In genomic region chr17:18857864-18858566, GRCh38 we compare ENCODE assay signal across 8 cellular contexts. TPM values are rescaled to one million over a fixed set of nuclear protein-coding genes. Genes with fewer than 3 reads are reported as not detected.
A peak's percentile ranks its signal among the peaks of the same experiment; 100 is the strongest.
DNase-seq lines count a peak whose midpoint lies in the region; ATAC-seq and TF ChIP-seq lines count a peak whose summit lies in the region.

TSS of gene PRPSAP2 (plus strand) at chr17:18858131. CDS start at chr17:18865834, 7,703 bp downstream.

- intact Hi-C loops in naive thymus-derived CD4-positive, alpha-beta T cell (cut with micrococcal nuclease) = loop anchor here (1.0 to 10.0 kb wide), 15 partner anchors 43 to 1263 kb away; partner anchors contain the start of genes MAPK7 (in 2 of the 2), ALDH3A2 (in 1 of the 2), ALKBH5 (in 1 of the 2) and ATPAF2 (in 1 of the 2)

- H3K4me3 Mint-ChIP-seq in activated T-helper 17 cell treated with anti-CD3 and anti-CD28 coated beads, Interleukin-2, amount 50 U/mL, for 72 hours = peak within 1 kb of the TSS; percentile 92
- peak within 1 kb of the TSS; percentile 84 to 99 (median 94) for H3K4me3 Mint-ChIP-seq in naive thymus-derived CD4-positive, alpha-beta T cell
- H3K4me3 Mint-ChIP-seq in stimulated activated effector memory CD8-positive, alpha-beta T cell treated with anti-CD3 and anti-CD28 coated beads, Interleukin-12 subunit alpha, Interleukin-12 subunit beta, amount 100 ng/mL, for 72 hours = peak within 1 kb of the TSS; percentile 84

- CTCF ChIA-PET in naive thymus-derived CD4-positive, alpha-beta T cell (lab: Charles Lee) = interaction anchor here (1.5 kb wide), 1 partner anchor 36 kb away, joined by 3 read pairs; no protein-coding TSS in a partner anchor

- H3K4me1 ChIP-seq in RWPE2 (ENCODE audit: insufficient read depth, poor library complexity, severe bottlenecking) = peaks cover 6% of the 10 kb centered on the region
- peaks cover 18 to 28% of the 10 kb centered on the region in 2 donors for H3K4me1 ChIP-seq in naive thymus-derived CD4-positive, alpha-beta T cell (ENCODE audit: control insufficient read depth in 2 of 2, insufficient read depth in 2 of 2, low read length in 2 of 2)

- no peaks in the 10 kb centered on the region for H3K9me3 ChIP-seq in RWPE2 (ENCODE audit: severe bottlenecking)
- no peaks in the 10 kb centered on the region for H3K9me3 ChIP-seq in naive thymus-derived CD4-positive, alpha-beta T cell (ENCODE audit: control insufficient read depth in 2 of 3, low read length in 3 of 3)

- H3K27ac Mint-ChIP-seq in activated T-helper 17 cell treated with anti-CD3 and anti-CD28 coated beads, Interleukin-2, amount 50 U/mL, for 72 hours = peak within 1 kb of the TSS; percentile 51
- H3K27ac Mint-ChIP-seq in naive thymus-derived CD4-positive, alpha-beta T cell = peak within 1 kb of the TSS; percentile 71 to 93 (median 89)
- peak within 1 kb of the TSS; percentile 80 for H3K27ac Mint-ChIP-seq in stimulated activated effector memory CD8-positive, alpha-beta T cell treated with anti-CD3 and anti-CD28 coated beads, Interleukin-12 subunit alpha, Interleukin-12 subunit beta, amount 100 ng/mL, for 72 hours

- peak; percentile 97 for DNase-seq in DMS53 (lab: John Stamatoyannopoulos, UW)
- DNase-seq in GOT3 (lab: John Stamatoyannopoulos, UW) = peak; percentile 71
- DNase-seq in M059J (ENCODE audit: low read depth) = peak; percentile 91
- DNase-seq in RWPE2 (ENCODE audit: low spot score) = peak; percentile 95
- peak; percentile 93 for DNase-seq in fibroblast of gingiva (ENCODE audit: low read depth)
- peak; percentile 85 to 95 (median 90) for DNase-seq in naive thymus-derived CD4-positive, alpha-beta T cell
- peak; percentile 90 to 93 for DNase-seq in stimulated activated effector memory CD8-positive, alpha-beta T cell treated with anti-CD3 and anti-CD28 coated beads, Interleukin-12 subunit alpha, Interleukin-12 subunit beta, amount 100 ng/mL, for 72 hours (ENCODE audit: low spot score in 2 of 2)

- no peaks in the 10 kb centered on the region for H3K9me3 Mint-ChIP-seq in activated T-helper 17 cell treated with anti-CD3 and anti-CD28 coated beads, Interleukin-2, amount 50 U/mL, for 72 hours
- no peaks in the 10 kb centered on the region for H3K9me3 Mint-ChIP-seq in naive thymus-derived CD4-positive, alpha-beta T cell
- no peaks in the 10 kb centered on the region for H3K9me3 Mint-ChIP-seq in stimulated activated effector memory CD8-positive, alpha-beta T cell treated with anti-CD3 and anti-CD28 coated beads, Interleukin-12 subunit alpha, Interleukin-12 subunit beta, amount 100 ng/mL, for 72 hours

- H3K36me3 ChIP-seq in RWPE2 (ENCODE audit: low read depth) = no peaks in the 10 kb centered on the region
- H3K36me3 ChIP-seq in naive thymus-derived CD4-positive, alpha-beta T cell (ENCODE audit: control insufficient read depth in 2 of 3, insufficient read depth in 3 of 3, low read length in 3 of 3) = peaks cover 0 to 5% (median 0%) of the 10 kb centered on the region in 3 experiments

- H3K27me3 Mint-ChIP-seq in activated T-helper 17 cell treated with anti-CD3 and anti-CD28 coated beads, Interleukin-2, amount 50 U/mL, for 72 hours = no peaks in the 10 kb centered on the region
- H3K27me3 Mint-ChIP-seq in naive thymus-derived CD4-positive, alpha-beta T cell = no peaks in the 10 kb centered on the region

- peak; percentile 62 for ATAC-seq in RWPE2 (ENCODE audit: low read depth)
- peak; percentile 62 for ATAC-seq in activated T-helper 17 cell treated with anti-CD3 and anti-CD28 coated beads, Interleukin-2, amount 50 U/mL, for 72 hours (replicated peaks)
- ATAC-seq in naive thymus-derived CD4-positive, alpha-beta T cell = peak; percentile 97
- peak; percentile 84 for ATAC-seq in stimulated activated effector memory CD8-positive, alpha-beta T cell treated with anti-CD3 and anti-CD28 coated beads, Interleukin-12 subunit alpha, Interleukin-12 subunit beta, amount 100 ng/mL, for 72 hours

- H3K27me3 ChIP-seq in RWPE2 (ENCODE audit: insufficient read depth, poor library complexity, severe bottlenecking) = no peaks in the 10 kb centered on the region
- no peaks in the 10 kb centered on the region for H3K27me3 ChIP-seq in naive thymus-derived CD4-positive, alpha-beta T cell (ENCODE audit: control insufficient read depth in 2 of 2, insufficient read depth in 2 of 2, low read length in 2 of 2)

- peak within 1 kb of the TSS; percentile 54 for H3K4me3 ChIP-seq in RWPE2 (ENCODE audit: severe bottlenecking)
- H3K4me3 ChIP-seq in naive thymus-derived CD4-positive, alpha-beta T cell (ENCODE audit: low read length) = peak within 1 kb of the TSS; percentile 63

- H3K4me1 Mint-ChIP-seq in activated T-helper 17 cell treated with anti-CD3 and anti-CD28 coated beads, Interleukin-2, amount 50 U/mL, for 72 hours = peaks cover 12% of the 10 kb centered on the region
- peaks cover 31 to 66% (median 57%) of the 10 kb centered on the region in 7 donors for H3K4me1 Mint-ChIP-seq in naive thymus-derived CD4-positive, alpha-beta T cell
- H3K4me1 Mint-ChIP-seq in stimulated activated effector memory CD8-positive, alpha-beta T cell treated with anti-CD3 and anti-CD28 coated beads, Interleukin-12 subunit alpha, Interleukin-12 subunit beta, amount 100 ng/mL, for 72 hours = peaks cover 52% of the 10 kb centered on the region

- peaks cover 4% of the 10 kb centered on the region for H3K36me3 Mint-ChIP-seq in activated T-helper 17 cell treated with anti-CD3 and anti-CD28 coated beads, Interleukin-2, amount 50 U/mL, for 72 hours (ENCODE audit: low read depth)
- peaks cover 0 to 8% (median 4%) of the 10 kb centered on the region in 5 donors for H3K36me3 Mint-ChIP-seq in naive thymus-derived CD4-positive, alpha-beta T cell
- H3K36me3 Mint-ChIP-seq in stimulated activated effector memory CD8-positive, alpha-beta T cell treated with anti-CD3 and anti-CD28 coated beads, Interleukin-12 subunit alpha, Interleukin-12 subunit beta, amount 100 ng/mL, for 72 hours = peaks cover 27% of the 10 kb centered on the region

- POLR2A ChIA-PET in naive thymus-derived CD4-positive, alpha-beta T cell (lab: Charles Lee) = interaction anchor here (0.9 to 2.4 kb wide), 8 partner anchors 9 to 790 kb away, joined by 3 to 13 read pairs (median 4); partner anchors contain the start of genes ALDH3A2 and FAM83G

- no peak for TF ChIP-seq CTCF in RWPE2 (IDR thresholded peaks at IDR 0.05; ENCODE audit: poor library complexity, severe bottlenecking)

- H3K27ac ChIP-seq in RWPE2 (ENCODE audit: poor library complexity, severe bottlenecking) = peak within 1 kb of the TSS; percentile 38
- peak within 1 kb of the TSS; percentile 89 for H3K27ac ChIP-seq in naive thymus-derived CD4-positive, alpha-beta T cell (ENCODE audit: low read depth, low read length)

RNA-seq across cellular contexts. Expression of gene PRPSAP2, which starts in this region (rescaled TPM):
- 36.6 and 50.3 TPM in 2 replicates for total RNA-seq in M059J (2014; rRNA removed; shearing (Covaris generic))
- total RNA-seq in activated T-helper 17 cell treated with anti-CD3 and anti-CD28 coated beads, Interleukin-2, amount 50 U/mL, for 72 hours = 10 to 100 TPM; 34.9 to 35.2 TPM
- 10 to 100 TPM; 31.4 to 64.4 (median 59.4) TPM for total RNA-seq in naive thymus-derived CD4-positive, alpha-beta T cell
- polyA plus RNA-seq in naive thymus-derived CD4-positive, alpha-beta T cell = 10 to 100 TPM; 48.1 to 63.0 TPM

Comparison
In these comparisons a context has a peak if more than half of its experiments do, and no peak if none do; other contexts are left out.
1. Peak in every context shown above with its lines: DNase-seq, ATAC-seq, H3K4me3 ChIP-seq and H3K27ac ChIP-seq.